In genomic region chr7:36366649-36367560, GRCh38 we compare ENCODE assay signal across 1 cellular context.
TF ChIP-seq lines count a peak whose summit lies in the region.

No MANE protein-coding gene starts in this region.

TF ChIP-seq in HepG2, 621 proteins besides CTCF, POLR2A, EP300 and RAD21 (continued from another document and continues in another):
- no peak for TF ChIP-seq KIAA2018 (CRISPR knock-in tag; IDR thresholded peaks at IDR 0.05; ENCODE audit: borderline replicate concordance)
- no peak for TF ChIP-seq CENPT (CRISPR knock-in tag; IDR thresholded peaks at IDR 0.05; ENCODE audit: low read depth)
- TF ChIP-seq THAP8 (CRISPR knock-in tag; IDR thresholded peaks at IDR 0.05; ENCODE audit: borderline replicate concordance) = no peak
- TF ChIP-seq ZNF414 (CRISPR knock-in tag; IDR thresholded peaks at IDR 0.05) = peak; percentile 43; the same call in 1 of the 2 replicates
- peak; percentile 89 for TF ChIP-seq ZHX1 (CRISPR knock-in tag; IDR thresholded peaks at IDR 0.05; ENCODE audit: low read depth)
- no peak for TF ChIP-seq ZNF75D (CRISPR knock-in tag; IDR thresholded peaks at IDR 0.05; ENCODE audit: borderline replicate concordance)
- TF ChIP-seq ZNF780A (CRISPR knock-in tag; IDR thresholded peaks at IDR 0.05) = no peak
- TF ChIP-seq U2AF2 (IDR thresholded peaks at IDR 0.05; ENCODE audit: low read depth, low read length) = no peak
- TF ChIP-seq TFE3 (CRISPR knock-in tag; IDR thresholded peaks at IDR 0.05) = no peak
- no peak for TF ChIP-seq LRRFIP1 (CRISPR knock-in tag; conservative IDR thresholded peaks at IDR 0.05)
- TF ChIP-seq ZNF275 (CRISPR knock-in tag; IDR thresholded peaks at IDR 0.05; ENCODE audit: borderline replicate concordance) = no peak
- no peak for TF ChIP-seq RXRB (CRISPR knock-in tag; IDR thresholded peaks at IDR 0.05; ENCODE audit: borderline replicate concordance)
- peak; percentile 69 for TF ChIP-seq HIC2 (CRISPR knock-in tag; IDR thresholded peaks at IDR 0.05; ENCODE audit: low read depth)
- no peak for TF ChIP-seq ZNF841 (CRISPR knock-in tag; IDR thresholded peaks at IDR 0.05; ENCODE audit: borderline replicate concordance)
- no peak for TF ChIP-seq NR3C1 (CRISPR knock-in tag; IDR thresholded peaks at IDR 0.05)
- TF ChIP-seq SMYD3 (CRISPR knock-in tag; IDR thresholded peaks at IDR 0.05) = no peak; the same call in none of the 2 replicates
- no peak for TF ChIP-seq RBM22 (optimal IDR thresholded peaks at IDR 0.05; ENCODE audit: low read length)
- peak; percentile 81 for TF ChIP-seq NR2C2 (CRISPR knock-in tag; IDR thresholded peaks at IDR 0.05; ENCODE audit: borderline replicate concordance)
- TF ChIP-seq ZNF512B (CRISPR knock-in tag; IDR thresholded peaks at IDR 0.05; ENCODE audit: borderline replicate concordance) = no peak
- TF ChIP-seq ZNF782 (CRISPR knock-in tag; IDR thresholded peaks at IDR 0.05; ENCODE audit: borderline replicate concordance) = no peak; the same call in 1 of the 2 replicates
- no peak for TF ChIP-seq TBX3 (IDR thresholded peaks at IDR 0.05; ENCODE audit: borderline replicate concordance)
- no peak for TF ChIP-seq ZBTB3 (CRISPR knock-in tag; IDR thresholded peaks at IDR 0.05; ENCODE audit: borderline replicate concordance, low read depth)
- TF ChIP-seq HES4 (CRISPR knock-in tag; IDR thresholded peaks at IDR 0.05; ENCODE audit: borderline replicate concordance) = peak; percentile 25
- no peak for TF ChIP-seq ZNF724P (CRISPR knock-in tag; IDR thresholded peaks at IDR 0.05; ENCODE audit: borderline replicate concordance)
- no peak for TF ChIP-seq ZNF616 (CRISPR knock-in tag; IDR thresholded peaks at IDR 0.05; ENCODE audit: low read depth)
- TF ChIP-seq ZNF335 (CRISPR knock-in tag; IDR thresholded peaks at IDR 0.05) = no peak
- no peak for TF ChIP-seq ZNF263 (CRISPR knock-in tag; IDR thresholded peaks at IDR 0.05)
- peak; percentile 80 for TF ChIP-seq ZBTB7B (CRISPR knock-in tag; IDR thresholded peaks at IDR 0.05)
- 0 out of 2 replicates have a peak, but pooled peaks have one; percentile 38 for TF ChIP-seq MXD4 (CRISPR knock-in tag; IDR thresholded peaks at IDR 0.05)
- TF ChIP-seq IRF1 (CRISPR knock-in tag; IDR thresholded peaks at IDR 0.05; ENCODE audit: low read depth) = no peak
- TF ChIP-seq KMT2A (CRISPR knock-in tag; IDR thresholded peaks at IDR 0.05) = peak; percentile 74; the same call in 1 of the 2 replicates
